Comparison of ENCODE assay signal across 9 cellular contexts in the genomic region with DNA sequence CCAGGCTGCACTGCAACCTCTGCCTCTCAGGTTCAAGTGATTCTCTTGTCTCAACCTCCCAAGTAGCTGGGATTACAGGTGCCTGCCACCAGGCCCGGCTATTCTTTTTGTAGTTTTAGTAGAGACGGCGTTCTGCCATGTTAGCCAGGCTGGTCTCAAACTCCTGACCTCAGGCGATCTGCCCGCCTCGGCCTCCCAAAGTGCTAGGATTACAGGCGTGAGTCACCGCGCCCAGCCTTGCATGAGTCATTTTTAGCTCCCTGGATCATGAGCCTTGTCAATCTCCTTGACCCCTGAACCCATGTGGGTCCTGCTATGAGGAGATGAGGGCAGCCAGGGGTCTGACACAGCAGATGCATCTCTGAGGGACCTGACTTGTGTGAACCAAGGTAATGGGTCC. TPM values are rescaled to one million over a fixed set of nuclear protein-coding genes. Genes with fewer than 3 reads are reported as not detected.
A peak's percentile ranks its signal among the peaks of the same experiment; 100 is the strongest.
DNase-seq lines count a peak whose midpoint lies in the region; FAIRE-seq and TF ChIP-seq lines count a peak whose summit lies in the region.
"Not testable (repeated sequence)": the region's sequence is repeated elsewhere in the genome, so short reads cannot be mapped to it uniquely, and the experiment has no call there.
"Had no signal": no experiment of that assay in that cellular context is flagged by ENCODE, and none has a peak within 500 bp of the region (broad histone marks: within the 10 kb centered on the region; RNA-seq: fewer than 3 reads in every experiment).

No MANE protein-coding gene starts in this region.

- not testable (repeated sequence) for FAIRE-seq in bronchial epithelial cell (lab: Jason Lieb, UNC); small intestine (lab: Jason Lieb, UNC)

- DNase-seq in ELR (ENCODE audit: low read depth) (peak; percentile 71), HK-2 (ENCODE audit: unreplicated experiment) (peak; percentile 18), MV-4-11 (lab: John Stamatoyannopoulos, UW) (peak; percentile 50), SJCRH30 (peak; percentile 43 to 50), bronchial epithelial cell (ENCODE audit: low read depth) (peak; percentile 13), islet precursor cell (peak; percentile 76), small intestine (peak; percentile 18)

- H3K4me1 ChIP-seq in SJCRH30; small intestine (ENCODE audit: control insufficient read depth in 2 of 2, insufficient read depth in 1 of 2, low read depth in 1 of 2, low read length in 1 of 2): not testable (repeated sequence)

- not testable (repeated sequence) for H3K27ac ChIP-seq in SJCRH30; small intestine (ENCODE audit: low read depth in 1 of 2, low read length in 1 of 2)

- not testable (repeated sequence) for TF ChIP-seq CTCF in bronchial epithelial cell (IDR thresholded peaks at IDR 0.05; ENCODE audit: insufficient read depth, low read length, severe bottlenecking)

- not testable (repeated sequence) for H3K27me3 ChIP-seq in SJCRH30; bronchial epithelial cell (ENCODE audit: control insufficient read depth, insufficient read depth, low read length); small intestine (ENCODE audit: control insufficient read depth in 2 of 2, insufficient read depth in 2 of 2, low read length in 2 of 2)

- H3K36me3 ChIP-seq in SJCRH30; bronchial epithelial cell (ENCODE audit: control insufficient read depth, insufficient read depth, low read length); small intestine (ENCODE audit: control insufficient read depth in 2 of 2, insufficient read depth in 2 of 2, low read length in 2 of 2): not testable (repeated sequence)

- H3K9me3 ChIP-seq in SJCRH30 (replicated peaks); small intestine (ENCODE audit: control insufficient read depth, low read depth): not testable (repeated sequence)

- 44 to 78% (median 58%) methylated on average over 9 of the region's 9 CpGs for WGBS in small intestine, 3 donors

- not testable (repeated sequence) for H3K4me3 ChIP-seq in SJCRH30; bronchial epithelial cell (ENCODE audit: low read depth, low read length); small intestine (ENCODE audit: low read depth in 1 of 2, low read length in 2 of 2)

RNA-seq across cellular contexts. Expression of gene TPRX2, which starts 0.8 kb away (rescaled TPM):
- total RNA-seq in SJCRH30 (2014; rRNA removed; shearing (Covaris generic)) = not detected in 2 replicates
- not detected in 2 replicates for total RNA-seq in bronchial epithelial cell
- not detected for polyA plus RNA-seq in small intestine
- total RNA-seq: G401, T-cell had no signal

RNA-seq across cellular contexts. Expression of gene SULT2A1, which starts 27.9 kb away (rescaled TPM):
- total RNA-seq in SJCRH30 (2014; rRNA removed; shearing (Covaris generic)) = not detected in 2 replicates
- total RNA-seq in bronchial epithelial cell = not detected in 2 replicates
- polyA plus RNA-seq in small intestine = 100 to 1,000 TPM in 2 of 3 donors, 10 to 100 TPM in 1; 12.7 to 221 (median 154) TPM
- total RNA-seq: G401 had no signal

RNA-seq across cellular contexts. Expression of gene CRX, which starts 36.5 kb away (rescaled TPM):
- total RNA-seq in SJCRH30 (2014; rRNA removed; shearing (Covaris generic)) = 0.10 and 0.89 TPM in 2 replicates
- not detected in 2 replicates for total RNA-seq in bronchial epithelial cell
- not detected for polyA plus RNA-seq in small intestine
- total RNA-seq: T-cell had no signal

RNA-seq across cellular contexts. Expression of gene TPRX1, which starts 53.9 kb away (rescaled TPM):
- total RNA-seq in SJCRH30 (2014; rRNA removed; shearing (Covaris generic)) = not detected in 2 replicates
- not detected in 2 replicates for total RNA-seq in bronchial epithelial cell
- not detected for polyA plus RNA-seq in small intestine
- total RNA-seq: G401, T-cell had no signal

Comparison
In these comparisons a context has a peak if more than half of its experiments do, and no peak if none do; other contexts are left out.
1. DNase-seq: peak in every context shown above with its lines; median percentile 76 in islet precursor cell; 71 in ELR; 50 in MV-4-11; 46 in SJCRH30; 18 in HK-2; 18 in small intestine; 13 in bronchial epithelial cell.